1 cellular context compared by ENCODE assay signal in genomic region chr18:7170292-7170691, GRCh38.
TF ChIP-seq lines count a peak whose summit lies in the region.

No MANE protein-coding gene starts in this region.

TF ChIP-seq in IMR-90, 13 proteins besides CTCF, POLR2A, EP300 and RAD21:
- no peak for TF ChIP-seq USF2 (IDR thresholded peaks at IDR 0.05; ENCODE audit: low read depth, low read length)
- no peak for TF ChIP-seq MAFK (IDR thresholded peaks at IDR 0.05; ENCODE audit: low read depth, low read length)
- TF ChIP-seq CEBPB (IDR thresholded peaks at IDR 0.05; ENCODE audit: low read depth, low read length): no peak
- no peak for TF ChIP-seq SMC3 (IDR thresholded peaks at IDR 0.05; ENCODE audit: low read depth, low read length)
- TF ChIP-seq CHD1 (IDR thresholded peaks at IDR 0.05; ENCODE audit: low read depth, low read length): no peak
- no peak for TF ChIP-seq NFE2L2 (IDR thresholded peaks at IDR 0.05; ENCODE audit: low read depth, low read length)
- TF ChIP-seq FOS (IDR thresholded peaks at IDR 0.05; ENCODE audit: low read depth, low read length): no peak
- TF ChIP-seq RCOR1 (IDR thresholded peaks at IDR 0.05; ENCODE audit: insufficient replicate concordance, low read length): no peak
